8 cellular contexts compared by ENCODE assay signal in the genomic region with DNA sequence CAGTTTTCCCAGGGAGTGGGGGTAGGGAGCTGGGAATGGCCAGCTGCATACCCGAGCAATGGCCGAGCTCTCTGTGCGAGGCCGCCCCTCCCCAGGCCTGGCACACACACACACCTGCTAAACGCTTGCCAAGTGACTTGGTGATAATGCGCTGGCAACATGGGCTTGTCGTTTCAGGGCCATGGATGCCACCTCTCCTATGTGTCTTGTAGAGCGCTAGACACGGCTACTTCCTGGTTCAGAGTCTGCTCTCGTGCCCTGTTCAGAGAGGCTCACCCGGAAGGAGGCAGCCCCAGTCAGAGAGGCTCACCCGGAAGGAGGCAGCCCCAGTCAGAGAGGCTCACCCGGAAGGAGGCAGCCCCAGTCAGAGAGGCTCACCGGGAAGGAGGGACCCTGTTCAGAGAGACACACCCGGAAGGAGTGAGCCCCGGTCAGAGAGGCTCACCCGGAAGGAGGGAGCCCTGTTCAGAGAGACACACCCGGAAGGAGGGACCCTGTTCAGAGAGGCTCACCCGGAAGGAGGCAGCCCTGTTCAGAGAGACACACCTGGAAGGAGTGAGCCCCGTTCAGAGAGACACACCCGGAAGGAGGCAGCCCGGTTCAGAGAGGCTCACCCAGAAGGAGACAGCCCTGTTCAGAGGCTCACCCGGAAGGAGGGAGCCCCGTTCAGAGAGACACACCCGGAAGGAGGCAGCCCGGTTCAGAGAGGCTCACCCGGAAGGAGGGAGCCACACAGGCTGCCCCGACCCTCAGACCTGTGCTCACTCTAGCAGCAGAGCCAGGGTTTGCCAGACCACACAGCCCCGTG. TPM values are rescaled to one million over a fixed set of nuclear protein-coding genes. Genes with fewer than 3 reads are reported as not detected.
DNase-seq lines count a peak whose midpoint lies in the region; ATAC-seq and TF ChIP-seq lines count a peak whose summit lies in the region.

No MANE protein-coding gene starts in this region.

- ATAC-seq in HG03095 (IDR thresholded peaks at IDR 0.05; ENCODE audit: unreplicated experiment) (peak; percentile 41), GM18861 (IDR thresholded peaks at IDR 0.05; ENCODE audit: unreplicated experiment) (no peak)

- H3K36me3 ChIP-seq in right atrium auricular region = peaks cover 3% of the 10 kb centered on the region

- TF ChIP-seq CTCF in right atrium auricular region (IDR thresholded peaks at IDR 0.05) = no peak

- H3K4me1 ChIP-seq in right atrium auricular region = peaks cover 0 to 57% of the 10 kb centered on the region in 2 donors

- H3K27ac ChIP-seq in right atrium auricular region = peak overlapping the region; percentile 85 to 94

- DNase-seq in Caki2 (ENCODE audit: low read depth) (peak; percentile 94), NCI-H82 (lab: John Stamatoyannopoulos, UW) (peak; percentile 98), right atrium auricular region (ENCODE audit: low spot score) (no peak), inferior parietal cortex (ENCODE audit: extremely low spot score) (no peak)
- DNase-seq in activated CD8-positive, alpha-beta memory T cell treated with anti-CD3 and anti-CD28 coated beads, Interleukin-2, amount 50 U/mL, for 1 hour (ENCODE audit: extremely low read depth) = peak; percentile 11
- DNase-seq in stimulated activated naive CD4-positive, alpha-beta T cell (lab: John Stamatoyannopoulos, UW) = peak in 4 of 6 experiments; percentile 3 to 73 (median 12)

- H3K4me3 ChIP-seq in right atrium auricular region = peak overlapping the region; percentile 15 to 51

- in situ Hi-C loops in Caki2 (cut with HindIII; ENCODE audit: low pct_unique_long_range_greater_than_20kb, low sequenced_read_pairs) = no loop called here

- H3K27me3 ChIP-seq in right atrium auricular region = no peaks in the 10 kb centered on the region

- H3K9me3 ChIP-seq in right atrium auricular region = no peaks in the 10 kb centered on the region

RNA-seq across cellular contexts. Expression of gene ADPRHL1, which starts 4.2 kb away (rescaled TPM):
- total RNA-seq in Caki2 (2014; rRNA removed; shearing (Covaris generic); ENCODE audit: low replicate concordance) = 21.4 and 28.4 TPM in 2 replicates
- total RNA-seq in right atrium auricular region = 100 to 1,000 TPM; 222 to 329 TPM

RNA-seq across cellular contexts. Expression of gene DCUN1D2, which starts 41.4 kb away (rescaled TPM):
- 0.78 and 4.1 TPM in 2 replicates for total RNA-seq in Caki2 (2014; rRNA removed; shearing (Covaris generic); ENCODE audit: low replicate concordance)
- 10 to 100 TPM; 45.3 to 65.5 TPM for total RNA-seq in right atrium auricular region

Comparison
In these comparisons a context has a peak if more than half of its experiments do, and no peak if none do; other contexts are left out.
1. DNase-seq: peak in Caki2 (single experiment), NCI-H82 (single experiment), activated CD8-positive, alpha-beta memory T cell treated with anti-CD3 and anti-CD28 coated beads, Interleukin-2, amount 50 U/mL, for 1 hour (single experiment) and stimulated activated naive CD4-positive, alpha-beta T cell (4 of 6); none in right atrium auricular region (single experiment) and inferior parietal cortex (single experiment).